8 cellular contexts compared by ENCODE assay signal in genomic region chr7:141701489-141702046, GRCh38. TPM values are rescaled to one million over a fixed set of nuclear protein-coding genes. Genes with fewer than 3 reads are reported as not detected.
DNase-seq lines count a peak whose midpoint lies in the region; ATAC-seq and TF ChIP-seq lines count a peak whose summit lies in the region.

No MANE protein-coding gene starts in this region.

- H3K27me3 Mint-ChIP-seq in activated T-cell treated with anti-CD3 and anti-CD28 coated beads, Interleukin-2, amount 50 U/mL, for 72 hours (ENCODE audit: low read depth): peaks cover 13% of the 10 kb centered on the region

- peaks cover 50% of the 10 kb centered on the region for H3K4me1 Mint-ChIP-seq in activated T-cell treated with anti-CD3 and anti-CD28 coated beads, Interleukin-2, amount 50 U/mL, for 72 hours (ENCODE audit: low read depth)

- TF ChIP-seq POLR2A in testis (IDR thresholded peaks at IDR 0.05): no peak

- H3K27me3 ChIP-seq in ACC112 (ENCODE audit: insufficient read depth, low read length) (peaks cover 6% of the 10 kb centered on the region; the same call in 1 of the 2 replicates), NT2/D1 (ENCODE audit: insufficient read depth, insufficient read length) (peaks cover 17% of the 10 kb centered on the region), neutrophil (peaks cover 67% of the 10 kb centered on the region), testis (no peaks in the 10 kb centered on the region)

- H3K79me2 ChIP-seq in ACC112 (ENCODE audit: control insufficient read depth, insufficient read depth, low read length, unreplicated experiment): no peaks in the 10 kb centered on the region

- no peaks in the 10 kb centered on the region for H3K36me3 ChIP-seq in ACC112 (ENCODE audit: insufficient read depth, low read length)
- no peaks in the 10 kb centered on the region for H3K36me3 ChIP-seq in NT2/D1 (ENCODE audit: insufficient read depth, insufficient read length, low read length)
- no peaks in the 10 kb centered on the region for H3K36me3 ChIP-seq in neutrophil
- H3K36me3 ChIP-seq in testis (ENCODE audit: low read depth, missing control alignments): no peaks in the 10 kb centered on the region

- H3K36me3 Mint-ChIP-seq in activated T-cell treated with anti-CD3 and anti-CD28 coated beads, Interleukin-2, amount 50 U/mL, for 72 hours (ENCODE audit: insufficient read depth in 2 of 2): peaks cover 2 to 4% of the 10 kb centered on the region in 2 donors

- DNase-seq in NT2/D1 (ENCODE audit: low read depth, low spot score): no peak
- DNase-seq in activated T-cell treated with anti-CD3 and anti-CD28 coated beads, Interleukin-2, amount 50 U/mL, for 72 hours: peak; percentile 69 to 81
- DNase-seq in fibroblast of villous mesenchyme (ENCODE audit: low read depth): peak; percentile 8
- peak; percentile 40 for DNase-seq in testis

- H2AFZ ChIP-seq in ACC112 (ENCODE audit: low read length, unreplicated experiment): peak overlapping the region; percentile 90

- H3K4me3 ChIP-seq in ACC112 (ENCODE audit: low read depth, low read length): peak overlapping the region; percentile 92
- H3K4me3 ChIP-seq in NT2/D1 (ENCODE audit: insufficient read length, low read depth): peak overlapping the region; percentile 38
- peak overlapping the region; percentile 69 for H3K4me3 ChIP-seq in fibroblast of villous mesenchyme (ENCODE audit: low read depth, low read length)
- H3K4me3 ChIP-seq in neutrophil (ENCODE audit: low read depth in 1 of 2, low read length in 1 of 2): peak overlapping the region; percentile 36 to 56
- peak overlapping the region; percentile 72 for H3K4me3 ChIP-seq in testis

- ATAC-seq in GM18517 (IDR thresholded peaks at IDR 0.05; ENCODE audit: unreplicated experiment) (peak; percentile 59), HG02973 (IDR thresholded peaks at IDR 0.05; ENCODE audit: unreplicated experiment) (peak; percentile 84)
- ATAC-seq in activated T-cell treated with anti-CD3 and anti-CD28 coated beads, Interleukin-2, amount 50 U/mL, for 72 hours (replicated peaks in 1 of 2): peak; percentile 88 to 91

- H3K9me3 Mint-ChIP-seq in activated T-cell treated with anti-CD3 and anti-CD28 coated beads, Interleukin-2, amount 50 U/mL, for 72 hours: no peaks in the 10 kb centered on the region

- intact Hi-C loops in testis (cut with DNase I; ENCODE audit: low total_unique reads): no loop called here

- TF ChIP-seq CTCF in fibroblast of villous mesenchyme (IDR thresholded peaks at IDR 0.05; ENCODE audit: insufficient read depth, low read depth, low read length) (no peak), neutrophil (IDR thresholded peaks at IDR 0.05) (no peak), testis (IDR thresholded peaks at IDR 0.05) (no peak)

- no peak overlapping the region for H3K27ac ChIP-seq in ACC112 (ENCODE audit: low read depth, low read length)
- H3K27ac ChIP-seq in neutrophil: no peak overlapping the region
- H3K27ac ChIP-seq in testis: peak overlapping the region; percentile 59 to 72

- H3K4me1 ChIP-seq in ACC112 (ENCODE audit: control insufficient read depth, insufficient read depth, low read length, unreplicated experiment) (peaks cover 8% of the 10 kb centered on the region), NT2/D1 (ENCODE audit: insufficient read depth, insufficient read length) (no peaks in the 10 kb centered on the region), neutrophil (ENCODE audit: control insufficient read depth in 1 of 2, insufficient read depth in 1 of 2, low read depth in 1 of 2, low read length in 1 of 2) (peaks cover 3 to 14% of the 10 kb centered on the region in 2 experiments), testis (peaks cover 5% of the 10 kb centered on the region)

- no peaks in the 10 kb centered on the region for H3K9me3 ChIP-seq in NT2/D1 (ENCODE audit: insufficient read depth, low read length)
- no peaks in the 10 kb centered on the region for H3K9me3 ChIP-seq in neutrophil
- no peaks in the 10 kb centered on the region for H3K9me3 ChIP-seq in testis

- WGBS in testis, 2 donors: 0 to 1% methylated on average over 5 to 40 of the region's 59 CpGs

- H3K27ac Mint-ChIP-seq in activated T-cell treated with anti-CD3 and anti-CD28 coated beads, Interleukin-2, amount 50 U/mL, for 72 hours: no peak overlapping the region

- peak overlapping the region; percentile 76 to 79 for H3K4me3 Mint-ChIP-seq in activated T-cell treated with anti-CD3 and anti-CD28 coated beads, Interleukin-2, amount 50 U/mL, for 72 hours

- no peak overlapping the region for H3K9ac ChIP-seq in NT2/D1 (ENCODE audit: insufficient read length, low read depth)

RNA-seq across cellular contexts. Expression of gene DENND11, which starts 0.4 kb away (rescaled TPM):
- 10 to 100 TPM; 43.2 to 48.7 TPM for total RNA-seq in activated T-cell treated with anti-CD3 and anti-CD28 coated beads, Interleukin-2, amount 50 U/mL, for 72 hours
- total RNA-seq in fibroblast of villous mesenchyme (4.8 and 5.6 TPM in 2 replicates), testis (1 to 10 TPM; 6.7 to 6.8 TPM)
- polyA plus RNA-seq in testis (ENCODE audit: insufficient read depth, low read depth, low replicate concordance): 3.8 TPM

RNA-seq across cellular contexts. Expression of gene WEE2, which starts 6.6 kb away (rescaled TPM):
- total RNA-seq in activated T-cell treated with anti-CD3 and anti-CD28 coated beads, Interleukin-2, amount 50 U/mL, for 72 hours: not detected
- 0.32 TPM in 1 of 2 replicates, not detected in the other for total RNA-seq in fibroblast of villous mesenchyme
- 1 to 10 TPM in 1 of 2 donors, not detected in 1; 1.4 TPM for total RNA-seq in testis
- 0.20 TPM for polyA plus RNA-seq in testis (ENCODE audit: insufficient read depth, low read depth, low replicate concordance)

RNA-seq across cellular contexts. Expression of gene SSBP1, which starts 36.6 kb away (rescaled TPM):
- 100 to 1,000 TPM; 126 to 131 TPM for total RNA-seq in activated T-cell treated with anti-CD3 and anti-CD28 coated beads, Interleukin-2, amount 50 U/mL, for 72 hours
- total RNA-seq in fibroblast of villous mesenchyme: 105 and 111 TPM in 2 replicates
- total RNA-seq in testis: 100 to 1,000 TPM; 131 to 148 TPM
- 204 TPM for polyA plus RNA-seq in testis (ENCODE audit: insufficient read depth, low read depth, low replicate concordance)

Comparison
In these comparisons a context has a peak if more than half of its experiments do, and no peak if none do; other contexts are left out.
1. H3K27ac ChIP-seq: peak in testis (2 of 2); none in ACC112 (single experiment) and neutrophil (single experiment).
2. H3K4me3 ChIP-seq: peak in every context shown above with its lines; median percentile 92 in ACC112; 72 in testis; 69 in fibroblast of villous mesenchyme; 46 in neutrophil; 38 in NT2/D1.
3. Peak in every context shown above with its lines, with median percentiles within 50 percentile points of each other: ATAC-seq.